Comparison of ENCODE assay signal across 11 cellular contexts in the genomic region with DNA sequence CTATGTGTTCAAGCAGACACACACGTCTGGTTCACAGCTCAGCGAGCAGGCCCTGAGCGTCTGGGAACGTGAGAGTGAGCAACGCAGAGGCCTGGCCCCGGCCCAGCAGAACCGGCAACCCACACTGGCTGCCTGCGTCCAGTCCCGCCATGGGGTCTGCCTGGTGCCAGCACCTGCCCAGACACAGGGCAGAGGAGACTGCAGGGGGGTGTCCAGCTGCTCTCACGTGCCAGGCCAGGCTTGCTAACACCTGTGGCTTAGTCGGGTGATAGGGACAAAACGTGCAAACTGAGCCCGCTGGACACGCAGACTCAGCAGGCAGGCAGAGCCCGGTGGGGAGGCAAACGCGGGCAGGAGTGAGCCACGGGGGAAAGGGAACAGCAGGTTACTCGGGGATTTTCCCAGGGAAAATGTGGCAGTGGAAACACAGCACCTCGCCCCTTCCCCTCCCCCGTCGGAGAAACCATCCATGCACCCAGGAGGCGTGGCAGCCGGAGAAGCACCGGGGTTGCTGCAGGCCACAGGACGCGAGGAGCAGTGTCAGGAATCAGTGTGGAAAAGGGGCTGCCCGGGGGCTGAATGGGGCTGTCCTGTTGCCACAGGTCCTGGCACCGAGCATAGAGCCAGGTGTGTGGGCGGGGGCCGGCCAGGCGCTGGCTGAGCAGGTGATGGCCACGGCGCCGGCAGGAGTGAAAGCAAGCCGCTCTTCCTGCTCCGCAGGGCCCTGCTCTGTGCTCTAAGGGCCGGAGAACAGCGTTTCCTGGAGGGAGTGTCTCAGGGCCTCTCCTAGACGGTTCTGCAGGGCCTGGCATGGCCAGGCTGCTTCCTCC.
DNase-seq lines count a peak whose midpoint lies in the region; ATAC-seq and TF ChIP-seq lines count a peak whose summit lies in the region.
"Had no signal": no experiment of that assay in that cellular context is flagged by ENCODE, and none has a peak within 500 bp of the region (broad histone marks: within the 10 kb centered on the region; RNA-seq: fewer than 3 reads in every experiment).

No MANE protein-coding gene starts in this region.

- H3K4me3 ChIP-seq in esophagus squamous epithelium, result peak overlapping the region; percentile 18 to 49 (median 33)
- H3K4me3 ChIP-seq in smooth muscle cell, result no peak overlapping the region

- peaks cover 27% of the 10 kb centered on the region for H3K36me3 Mint-ChIP-seq in Calu3 (ENCODE audit: insufficient read depth, unreplicated experiment)

- H3K79me2 ChIP-seq in smooth muscle cell (ENCODE audit: low read depth), result peaks cover 59% of the 10 kb centered on the region

- H3K4me2 ChIP-seq in smooth muscle cell, result no peak overlapping the region

- peak overlapping the region; percentile 93 for H3K27ac Mint-ChIP-seq in Calu3 (ENCODE audit: unreplicated experiment)
- H3K27ac Mint-ChIP-seq: activated B cell treated with CpG ODN at 0.5 μM for 24 hours had no signal

- H3F3A ChIP-seq in smooth muscle cell (ENCODE audit: low read depth), result peaks cover 5% of the 10 kb centered on the region

- peaks cover 36% of the 10 kb centered on the region for H3K4me1 Mint-ChIP-seq in Calu3 (ENCODE audit: low read depth, unreplicated experiment)

- TF ChIP-seq POLR2A in esophagus squamous epithelium (IDR thresholded peaks at IDR 0.05), result no peak

- ATAC-seq in omental fat pad (ENCODE audit: low FRiP score), result peak; percentile 64
- no peak for ATAC-seq in GM19467 (IDR thresholded peaks at IDR 0.05; ENCODE audit: unreplicated experiment)

- DNase-seq in Calu3 (peak; percentile 67), NCI-H69 (lab: John Stamatoyannopoulos, UW) (peak; percentile 61), esophagus squamous epithelium (lab: John Stamatoyannopoulos, UW) (no peak), omental fat pad (ENCODE audit: low spot score) (no peak), cortex of kidney (lab: John Stamatoyannopoulos, UW) (no peak), smooth muscle cell (lab: John Stamatoyannopoulos, UW; ENCODE audit: unreplicated experiment) (no peak), amygdala (lab: John Stamatoyannopoulos, UW) (no peak)
- DNase-seq: activated B cell treated with CpG ODN at 0.5 μM for 24 hours, amniotic stem cell, NCI-H2171 treated with DMSO at 0.1 percent for 48 hours had no signal

- peaks cover 2% of the 10 kb centered on the region for H3K9me3 Mint-ChIP-seq in Calu3 (ENCODE audit: low read depth, unreplicated experiment)
- H3K9me3 Mint-ChIP-seq: activated B cell treated with CpG ODN at 0.5 μM for 24 hours had no signal

- H4K20me1 ChIP-seq in smooth muscle cell (ENCODE audit: low read depth), result peaks cover 28% of the 10 kb centered on the region

- H3K4me1 ChIP-seq in esophagus squamous epithelium, result peaks cover 12 to 81% (median 28%) of the 10 kb centered on the region in 3 donors
- H3K4me1 ChIP-seq in smooth muscle cell (ENCODE audit: low read depth), result peaks cover 13% of the 10 kb centered on the region

- intact Hi-C loops in Calu3 (cut with micrococcal nuclease; ENCODE audit: unreplicated experiment) (no loop called here), esophagus squamous epithelium (cut with DNase I) (no loop called here)

- H3K27me3 ChIP-seq in esophagus squamous epithelium (no peaks in the 10 kb centered on the region), smooth muscle cell (ENCODE audit: low read depth) (no peaks in the 10 kb centered on the region)

- H3K27me3 Mint-ChIP-seq in Calu3 (ENCODE audit: unreplicated experiment), result no peaks in the 10 kb centered on the region

- WGBS in esophagus squamous epithelium, 2 donors, result 45 to 61% methylated on average over 23 to 25 of the region's 40 CpGs
- WGBS in smooth muscle cell (ENCODE audit: low lambda C conversion rate), result 75% methylated on average over 40 of the region's 40 CpGs

- no peak for TF ChIP-seq CTCF in Calu3 (IDR thresholded peaks at IDR 0.05; ENCODE audit: unreplicated experiment)
- TF ChIP-seq CTCF in esophagus squamous epithelium (IDR thresholded peaks at IDR 0.05), result no peak
- no peak for TF ChIP-seq CTCF in omental fat pad (IDR thresholded peaks at IDR 0.05)
- TF ChIP-seq CTCF in smooth muscle cell (IDR thresholded peaks at IDR 0.05; ENCODE audit: borderline replicate concordance, insufficient read depth, poor library complexity, severe bottlenecking), result no peak

- no peak overlapping the region for H2AFZ ChIP-seq in smooth muscle cell (ENCODE audit: low read depth)

- peak overlapping the region; percentile 58 to 73 (median 66) for H3K27ac ChIP-seq in esophagus squamous epithelium
- H3K27ac ChIP-seq in smooth muscle cell (ENCODE audit: low read depth), result no peak overlapping the region

- peak overlapping the region; percentile 73 for H3K4me3 Mint-ChIP-seq in Calu3 (ENCODE audit: low read depth, unreplicated experiment)
- H3K4me3 Mint-ChIP-seq: activated B cell treated with CpG ODN at 0.5 μM for 24 hours had no signal

- H3K36me3 ChIP-seq in esophagus squamous epithelium (no peaks in the 10 kb centered on the region), smooth muscle cell (ENCODE audit: low read depth) (no peaks in the 10 kb centered on the region)

- no TSS peak for BruUV-seq in Calu3 (replicated peaks; lab: Mats Ljungman, UMichigan)

- H3K9me3 ChIP-seq in esophagus squamous epithelium (no peaks in the 10 kb centered on the region), smooth muscle cell (replicated peaks; ENCODE audit: low read depth) (no peaks in the 10 kb centered on the region)

- H3K9ac ChIP-seq in smooth muscle cell (ENCODE audit: low read depth), result no peak overlapping the region

- CTCF ChIA-PET in Calu3 (lab: Charles Lee), result interaction anchor here (1.0 to 2.1 kb wide), 5 partner anchors 11 to 153 kb away, joined by 3 to 6 read pairs (median 5); no protein-coding TSS in a partner anchor

Comparison
In these comparisons a context has a peak if more than half of its experiments do, and no peak if none do; other contexts are left out.
1. DNase-seq: peak in Calu3 (single experiment) and NCI-H69 (single experiment); none in esophagus squamous epithelium (single experiment), omental fat pad (single experiment), cortex of kidney (single experiment), smooth muscle cell (single experiment) and amygdala (0 of 56).